1 cellular context compared by ENCODE assay signal in the genomic region with DNA sequence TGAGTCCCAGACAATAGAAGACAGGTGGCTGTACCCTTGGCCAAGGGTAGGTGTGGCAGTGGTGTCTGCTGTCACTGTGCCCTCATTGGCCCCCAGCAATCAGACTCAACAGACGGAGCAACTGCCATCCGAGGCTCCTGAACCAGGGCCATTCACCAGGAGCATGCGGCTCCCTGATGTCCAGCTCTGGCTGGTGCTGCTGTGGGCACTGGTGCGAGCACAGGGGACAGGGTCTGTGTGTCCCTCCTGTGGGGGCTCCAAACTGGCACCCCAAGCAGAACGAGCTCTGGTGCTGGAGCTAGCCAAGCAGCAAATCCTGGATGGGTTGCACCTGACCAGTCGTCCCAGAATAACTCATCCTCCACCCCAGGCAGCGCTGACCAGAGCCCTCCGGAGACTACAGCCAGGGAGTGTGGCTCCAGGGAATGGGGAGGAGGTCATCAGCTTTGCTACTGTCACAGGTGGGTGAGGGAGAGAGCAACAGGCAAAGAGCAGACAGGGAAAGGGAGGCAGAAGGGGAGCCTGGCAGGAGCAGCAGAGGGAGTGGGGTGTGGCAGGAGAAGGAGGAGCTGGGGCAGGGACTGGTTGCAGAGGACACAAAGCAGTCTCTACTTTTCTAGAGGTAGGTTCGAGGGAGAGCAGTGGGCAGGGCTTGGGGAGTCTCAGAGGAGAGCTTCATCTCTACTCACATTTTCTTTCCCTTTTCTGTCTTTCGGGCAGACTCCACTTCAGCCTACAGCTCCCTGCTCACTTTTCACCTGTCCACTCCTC.
TF ChIP-seq lines count a peak whose summit lies in the region.

No MANE protein-coding gene starts in this region.

TF ChIP-seq in HEK293T, 16 proteins besides CTCF, POLR2A, EP300 and RAD21:
- TF ChIP-seq BHLHE40 (IDR thresholded peaks at IDR 0.05; ENCODE audit: borderline replicate concordance) (no peak), ARNT (IDR thresholded peaks at IDR 0.05) (no peak)
